ENCODE assay signal across 24 cellular contexts in genomic region chr15:60530168-60530567, GRCh38. TPM values are rescaled to one million over a fixed set of nuclear protein-coding genes. Genes with fewer than 3 reads are reported as not detected.
DNase-seq lines count a peak whose midpoint lies in the region; ATAC-seq and TF ChIP-seq lines count a peak whose summit lies in the region.
"Had no signal": no experiment of that assay in that cellular context is flagged by ENCODE, and none has a peak within 500 bp of the region (broad histone marks: within the 10 kb centered on the region; RNA-seq: fewer than 3 reads in every experiment).

No MANE protein-coding gene starts in this region.

- peak overlapping the region; percentile 74 for H3K27ac Mint-ChIP-seq in activated CD8-positive, alpha-beta T cell treated with anti-CD3 and anti-CD28 coated beads for 36 hours
- H3K27ac Mint-ChIP-seq in activated CD8-positive, alpha-beta T cell treated with anti-CD3 and anti-CD28 coated beads, Interleukin-2, amount 10 ng/mL, durations not matched to agents 7 days and 5 days: no peak overlapping the region
- H3K27ac Mint-ChIP-seq in CD8-positive, alpha-beta memory T cell: peak overlapping the region; percentile 71 to 99 (median 98)
- H3K27ac Mint-ChIP-seq in central memory CD8-positive, alpha-beta T cell (ENCODE audit: low read depth): peak overlapping the region; percentile 95
- peak overlapping the region in 7 of 10 donors; percentile 46 to 90 (median 78) for H3K27ac Mint-ChIP-seq in naive thymus-derived CD8-positive, alpha-beta T cell
- H3K27ac Mint-ChIP-seq: H9 had no signal

- POLR2A ChIA-PET in activated CD8-positive, alpha-beta T cell treated with anti-CD3 and anti-CD28 coated beads for 36 hours (lab: Charles Lee): no interaction called here
- POLR2A ChIA-PET in activated CD8-positive, alpha-beta T cell treated with anti-CD3 and anti-CD28 coated beads, Interleukin-2, amount 10 ng/mL, durations not matched to agents 7 days and 5 days (lab: Charles Lee): no interaction called here
- POLR2A ChIA-PET in CD8-positive, alpha-beta memory T cell (lab: Charles Lee): no interaction called here
- POLR2A ChIA-PET in naive thymus-derived CD8-positive, alpha-beta T cell (lab: Charles Lee): interaction anchor here (1.0 to 1.3 kb wide), 2 partner anchors 49 to 62 kb away, joined by 3 read pairs; no protein-coding TSS in a partner anchor

- intact Hi-C loops in activated CD8-positive, alpha-beta T cell treated with anti-CD3 and anti-CD28 coated beads for 36 hours (cut with micrococcal nuclease): no loop called here

- CTCF ChIA-PET in activated CD8-positive, alpha-beta T cell treated with anti-CD3 and anti-CD28 coated beads for 36 hours (lab: Charles Lee): interaction anchor here (0.7 to 4.6 kb wide), 4 partner anchors 8 to 171 kb away, joined by 3 to 36 read pairs (median 6); no protein-coding TSS in a partner anchor
- CTCF ChIA-PET in activated CD8-positive, alpha-beta T cell treated with anti-CD3 and anti-CD28 coated beads, Interleukin-2, amount 10 ng/mL, durations not matched to agents 7 days and 5 days (lab: Charles Lee): interaction anchor here (1.0 to 2.9 kb wide), 4 partner anchors 9 to 387 kb away, joined by 3 to 38 read pairs (median 5); no protein-coding TSS in a partner anchor
- CTCF ChIA-PET in CD8-positive, alpha-beta memory T cell (lab: Charles Lee): interaction anchor here (0.6 to 2.1 kb wide), 2 partner anchors 10 to 63 kb away, joined by 3 to 17 read pairs; no protein-coding TSS in a partner anchor

- no peaks in the 10 kb centered on the region for H3K9me3 Mint-ChIP-seq in activated CD8-positive, alpha-beta T cell treated with anti-CD3 and anti-CD28 coated beads for 36 hours
- H3K9me3 Mint-ChIP-seq in activated CD8-positive, alpha-beta T cell treated with anti-CD3 and anti-CD28 coated beads, Interleukin-2, amount 10 ng/mL, durations not matched to agents 7 days and 5 days (ENCODE audit: insufficient read depth): no peaks in the 10 kb centered on the region
- H3K9me3 Mint-ChIP-seq in CD8-positive, alpha-beta memory T cell: no peaks in the 10 kb centered on the region
- no peaks in the 10 kb centered on the region for H3K9me3 Mint-ChIP-seq in central memory CD8-positive, alpha-beta T cell
- no peaks in the 10 kb centered on the region for H3K9me3 Mint-ChIP-seq in naive thymus-derived CD8-positive, alpha-beta T cell
- H3K9me3 Mint-ChIP-seq: H9 had no signal

- DNase-seq in activated CD8-positive, alpha-beta T cell treated with anti-CD3 and anti-CD28 coated beads for 36 hours: no peak
- no peak for DNase-seq in activated CD8-positive, alpha-beta T cell treated with anti-CD3 and anti-CD28 coated beads, Interleukin-2, amount 10 ng/mL, durations not matched to agents 7 days and 5 days
- DNase-seq in CD8-positive, alpha-beta memory T cell: no peak
- DNase-seq in central memory CD8-positive, alpha-beta T cell (ENCODE audit: low spot score in 2 of 2): no peak
- DNase-seq in naive thymus-derived CD8-positive, alpha-beta T cell: no peak
- no peak for DNase-seq in NCI-H1436 treated with DMSO at 0.1 percent for 48 hours (lab: John Stamatoyannopoulos, UW)
- DNase-seq in pons (ENCODE audit: low spot score): no peak
- DNase-seq: BE2C, DMS 273 treated with DMSO at 0.1 percent for 48 hours, DMS79, EL, GDM1, GM23248, H9, IMR-90, KG1, MM.1S, NCI-H1694, NCI-H2029 treated with DMSO at 0.1 percent for 48 hours, NCI-H748 treated with DMSO at 0.1 percent for 48 hours, SK-N-SH had no signal

- no peaks in the 10 kb centered on the region for H3K27me3 ChIP-seq in CD8-positive, alpha-beta memory T cell (ENCODE audit: insufficient read depth, low read length, poor library complexity, severe bottlenecking)
- H3K27me3 ChIP-seq: BE2C had no signal

- peaks cover 77% of the 10 kb centered on the region for H3K4me1 Mint-ChIP-seq in activated CD8-positive, alpha-beta T cell treated with anti-CD3 and anti-CD28 coated beads for 36 hours (ENCODE audit: low read depth)
- H3K4me1 Mint-ChIP-seq in activated CD8-positive, alpha-beta T cell treated with anti-CD3 and anti-CD28 coated beads, Interleukin-2, amount 10 ng/mL, durations not matched to agents 7 days and 5 days (ENCODE audit: low read depth): peaks cover 11% of the 10 kb centered on the region
- H3K4me1 Mint-ChIP-seq in CD8-positive, alpha-beta memory T cell: peaks cover 93 to 99% (median 99%) of the 10 kb centered on the region in 3 donors
- peaks cover 82% of the 10 kb centered on the region for H3K4me1 Mint-ChIP-seq in central memory CD8-positive, alpha-beta T cell
- H3K4me1 Mint-ChIP-seq in naive thymus-derived CD8-positive, alpha-beta T cell: peaks cover 33 to 86% (median 78%) of the 10 kb centered on the region in 4 donors

- no peak for ATAC-seq in activated CD8-positive, alpha-beta T cell treated with anti-CD3 and anti-CD28 coated beads for 36 hours
- no peak for ATAC-seq in activated CD8-positive, alpha-beta T cell treated with anti-CD3 and anti-CD28 coated beads, Interleukin-2, amount 10 ng/mL, durations not matched to agents 7 days and 5 days
- no peak for ATAC-seq in central memory CD8-positive, alpha-beta T cell (replicated peaks; ENCODE audit: extremely low read depth, poor library complexity, severe bottlenecking)
- no peak for ATAC-seq in naive thymus-derived CD8-positive, alpha-beta T cell
- ATAC-seq in HG02763 (IDR thresholded peaks at IDR 0.05; ENCODE audit: unreplicated experiment): no peak
- ATAC-seq: GM12878 had no signal

- H3K27me3 Mint-ChIP-seq in activated CD8-positive, alpha-beta T cell treated with anti-CD3 and anti-CD28 coated beads for 36 hours: no peaks in the 10 kb centered on the region
- no peaks in the 10 kb centered on the region for H3K27me3 Mint-ChIP-seq in activated CD8-positive, alpha-beta T cell treated with anti-CD3 and anti-CD28 coated beads, Interleukin-2, amount 10 ng/mL, durations not matched to agents 7 days and 5 days (ENCODE audit: low read depth)
- no peaks in the 10 kb centered on the region for H3K27me3 Mint-ChIP-seq in CD8-positive, alpha-beta memory T cell
- no peaks in the 10 kb centered on the region for H3K27me3 Mint-ChIP-seq in central memory CD8-positive, alpha-beta T cell
- H3K27me3 Mint-ChIP-seq in naive thymus-derived CD8-positive, alpha-beta T cell: no peaks in the 10 kb centered on the region

- H3K9me3 ChIP-seq in CD8-positive, alpha-beta memory T cell (ENCODE audit: low read length): no peaks in the 10 kb centered on the region
- H3K9me3 ChIP-seq: BE2C, SK-N-SH had no signal

- peaks cover 4% of the 10 kb centered on the region for H3K36me3 ChIP-seq in CD8-positive, alpha-beta memory T cell (ENCODE audit: insufficient read depth, low read length)
- H3K36me3 ChIP-seq: BE2C had no signal

- peaks cover 48% of the 10 kb centered on the region for H3K4me1 ChIP-seq in CD8-positive, alpha-beta memory T cell (ENCODE audit: insufficient read depth, low read length)

- H3K27ac ChIP-seq in CD8-positive, alpha-beta memory T cell (ENCODE audit: low read depth, low read length): no peak overlapping the region
- H3K27ac ChIP-seq: 22Rv1, GM23248 had no signal

- H3K4me3 ChIP-seq in CD8-positive, alpha-beta memory T cell (ENCODE audit: low read length): no peak overlapping the region
- H3K4me3 ChIP-seq: GM12878, GM23248 had no signal

- peaks cover 27% of the 10 kb centered on the region for H3K36me3 Mint-ChIP-seq in activated CD8-positive, alpha-beta T cell treated with anti-CD3 and anti-CD28 coated beads for 36 hours (ENCODE audit: low read depth)
- H3K36me3 Mint-ChIP-seq in activated CD8-positive, alpha-beta T cell treated with anti-CD3 and anti-CD28 coated beads, Interleukin-2, amount 10 ng/mL, durations not matched to agents 7 days and 5 days (ENCODE audit: low read depth): peaks cover 33% of the 10 kb centered on the region
- peaks cover 5 to 84% (median 12%) of the 10 kb centered on the region in 3 donors for H3K36me3 Mint-ChIP-seq in CD8-positive, alpha-beta memory T cell
- peaks cover 30% of the 10 kb centered on the region for H3K36me3 Mint-ChIP-seq in central memory CD8-positive, alpha-beta T cell (ENCODE audit: insufficient read depth)
- H3K36me3 Mint-ChIP-seq in naive thymus-derived CD8-positive, alpha-beta T cell: peaks cover 0 to 62% (median 6%) of the 10 kb centered on the region in 3 donors

- TF ChIP-seq CTCF in activated CD8-positive, alpha-beta T cell treated with anti-CD3 and anti-CD28 coated beads for 36 hours (IDR thresholded peaks at IDR 0.05): no peak

- no peak overlapping the region for H3K4me3 Mint-ChIP-seq in activated CD8-positive, alpha-beta T cell treated with anti-CD3 and anti-CD28 coated beads for 36 hours
- H3K4me3 Mint-ChIP-seq in activated CD8-positive, alpha-beta T cell treated with anti-CD3 and anti-CD28 coated beads, Interleukin-2, amount 10 ng/mL, durations not matched to agents 7 days and 5 days: no peak overlapping the region
- no peak overlapping the region for H3K4me3 Mint-ChIP-seq in CD8-positive, alpha-beta memory T cell
- no peak overlapping the region for H3K4me3 Mint-ChIP-seq in central memory CD8-positive, alpha-beta T cell
- H3K4me3 Mint-ChIP-seq in naive thymus-derived CD8-positive, alpha-beta T cell: no peak overlapping the region
- H3K4me3 Mint-ChIP-seq: H9 had no signal

RNA-seq across cellular contexts. Expression of gene ICE2, which starts 51.2 kb away (rescaled TPM):
- total RNA-seq in activated CD8-positive, alpha-beta T cell treated with anti-CD3 and anti-CD28 coated beads for 36 hours: 10 to 100 TPM; 74.1 to 74.5 TPM
- total RNA-seq in activated CD8-positive, alpha-beta T cell treated with anti-CD3 and anti-CD28 coated beads, Interleukin-2, amount 10 ng/mL, durations not matched to agents 7 days and 5 days: 10 to 100 TPM; 71.4 to 76.3 TPM
- 10 to 100 TPM; 51.7 to 59.5 TPM for total RNA-seq in CD8-positive, alpha-beta memory T cell
- polyA plus RNA-seq in CD8-positive, alpha-beta memory T cell: 57.5 TPM
- 10 to 100 TPM; 64.2 to 70.4 TPM for total RNA-seq in naive thymus-derived CD8-positive, alpha-beta T cell
- 10 to 100 TPM; 68.6 to 71.4 (median 69.2) TPM for polyA plus RNA-seq in naive thymus-derived CD8-positive, alpha-beta T cell
